ENCODE assay signal across 8 cellular contexts in genomic region chr17:29145289-29146058, GRCh38. TPM values are rescaled to one million over a fixed set of nuclear protein-coding genes. Genes with fewer than 3 reads are reported as not detected.
DNase-seq lines count a peak whose midpoint lies in the region; ATAC-seq and TF ChIP-seq lines count a peak whose summit lies in the region.

No MANE protein-coding gene starts in this region.

- POLR2A ChIA-PET in CD8-positive, alpha-beta T cell (lab: Charles Lee), result interaction anchor here (0.9 to 1.9 kb wide), 7 partner anchors 21 to 149 kb away, joined by 3 to 11 read pairs (median 5); no protein-coding TSS in a partner anchor

- peak overlapping the region; percentile 40 to 54 (median 42) for H3K9ac ChIP-seq in skeletal muscle tissue (ENCODE audit: low read depth in 1 of 3, low read length in 3 of 3)

- no peak overlapping the region for H3K4me3 Mint-ChIP-seq in CD8-positive, alpha-beta T cell
- no peak overlapping the region for H3K4me3 Mint-ChIP-seq in T-helper 17 cell

- no peaks in the 10 kb centered on the region for H3K9me3 ChIP-seq in CD8-positive, alpha-beta T cell (ENCODE audit: low read length)
- H3K9me3 ChIP-seq in T-helper 17 cell (ENCODE audit: control insufficient read depth, low read length, poor library complexity, severe bottlenecking) (no peaks in the 10 kb centered on the region), adrenal gland (replicated peaks in 1 of 3) (no peaks in the 10 kb centered on the region), right atrium auricular region (no peaks in the 10 kb centered on the region), skeletal muscle tissue (ENCODE audit: control insufficient read depth in 3 of 3, low read length in 3 of 3) (no peaks in the 10 kb centered on the region)

- CTCF ChIA-PET in CD8-positive, alpha-beta T cell (lab: Charles Lee), result interaction anchor here (0.7 to 14.9 kb wide), 21 partner anchors 8 to 225 kb away, joined by 3 to 276 read pairs (median 4); partner anchors contain the start of gene MYO18A

- peak; percentile 51 for ATAC-seq in CD8-positive, alpha-beta T cell
- ATAC-seq in GM21737 (IDR thresholded peaks at IDR 0.05; ENCODE audit: unreplicated experiment), result peak; percentile 25
- ATAC-seq in T-helper 17 cell, result peak; percentile 66

- H3K27ac ChIP-seq in CD8-positive, alpha-beta T cell (ENCODE audit: low read depth, low read length), result no peak overlapping the region
- peak overlapping the region in 3 of 5 donors; percentile 20 to 71 (median 63) for H3K27ac ChIP-seq in adrenal gland
- peak overlapping the region; percentile 59 to 60 for H3K27ac ChIP-seq in right atrium auricular region
- H3K27ac ChIP-seq in skeletal muscle tissue (ENCODE audit: low read depth, low read length), result peak overlapping the region; percentile 26

- no peak for TF ChIP-seq POLR2A in adrenal gland (IDR thresholded peaks at IDR 0.05)

- H3K4me1 Mint-ChIP-seq in CD8-positive, alpha-beta T cell (ENCODE audit: low read depth), result peaks cover 54% of the 10 kb centered on the region
- H3K4me1 Mint-ChIP-seq in T-helper 17 cell, result peaks cover 37% of the 10 kb centered on the region

- peak; percentile 80 for TF ChIP-seq CTCF in CD8-positive, alpha-beta T cell (IDR thresholded peaks at IDR 0.05)
- TF ChIP-seq CTCF in adrenal gland (IDR thresholded peaks at IDR 0.05), result peak; percentile 29 to 81 (median 72)
- peak; percentile 54 to 80 for TF ChIP-seq CTCF in right atrium auricular region (IDR thresholded peaks at IDR 0.05)

- no peaks in the 10 kb centered on the region for H3K36me3 ChIP-seq in CD8-positive, alpha-beta T cell (ENCODE audit: insufficient read depth, low read length)
- H3K36me3 ChIP-seq in adrenal gland (replicated peaks in 1 of 2), result no peaks in the 10 kb centered on the region
- no peaks in the 10 kb centered on the region for H3K36me3 ChIP-seq in right atrium auricular region
- no peaks in the 10 kb centered on the region for H3K36me3 ChIP-seq in skeletal muscle tissue (ENCODE audit: control insufficient read depth in 3 of 3, insufficient read depth in 3 of 3, low read length in 3 of 3)

- H3K4me1 ChIP-seq in CD8-positive, alpha-beta T cell (ENCODE audit: insufficient read depth, low read length), result peaks cover 44% of the 10 kb centered on the region
- peaks cover 22 to 79% of the 10 kb centered on the region in 2 donors for H3K4me1 ChIP-seq in adrenal gland (replicated peaks in 1 of 2)
- H3K4me1 ChIP-seq in right atrium auricular region, result peaks cover 0 to 82% of the 10 kb centered on the region in 2 donors
- H3K4me1 ChIP-seq in skeletal muscle tissue (ENCODE audit: control insufficient read depth in 3 of 3, insufficient read depth in 3 of 3, low read length in 3 of 3), result peaks cover 44 to 63% (median 45%) of the 10 kb centered on the region in 3 donors

- 39 to 45% (median 40%) methylated on average over 12 of the region's 12 CpGs for WGBS in adrenal gland, 4 donors

- H3K4me3 ChIP-seq in CD8-positive, alpha-beta T cell (ENCODE audit: low read depth, low read length), result no peak overlapping the region
- no peak overlapping the region for H3K4me3 ChIP-seq in adrenal gland
- H3K4me3 ChIP-seq in right atrium auricular region, result no peak overlapping the region
- no peak overlapping the region for H3K4me3 ChIP-seq in skeletal muscle tissue (ENCODE audit: low read length in 3 of 3)

- no peaks in the 10 kb centered on the region for H3K36me3 Mint-ChIP-seq in CD8-positive, alpha-beta T cell
- H3K36me3 Mint-ChIP-seq in T-helper 17 cell (ENCODE audit: low read depth), result no peaks in the 10 kb centered on the region

- no peaks in the 10 kb centered on the region for H3K27me3 ChIP-seq in CD8-positive, alpha-beta T cell (ENCODE audit: insufficient read depth, low read length)
- H3K27me3 ChIP-seq in adrenal gland (no peaks in the 10 kb centered on the region), right atrium auricular region (no peaks in the 10 kb centered on the region), skeletal muscle tissue (ENCODE audit: control insufficient read depth in 3 of 3, insufficient read depth in 3 of 3, low read length in 3 of 3) (no peaks in the 10 kb centered on the region)

- no peaks in the 10 kb centered on the region for H3K27me3 Mint-ChIP-seq in CD8-positive, alpha-beta T cell (ENCODE audit: low read depth)
- no peaks in the 10 kb centered on the region for H3K27me3 Mint-ChIP-seq in T-helper 17 cell

- DNase-seq in CD8-positive, alpha-beta T cell, result peak; percentile 44 to 79 (median 69)
- DNase-seq in NCI-H1417 (lab: John Stamatoyannopoulos, UW) (peak; percentile 39 to 74 (median 60)), T-helper 17 cell (peak; percentile 41 to 53 (median 45)), adrenal gland (peak in 6 of 7 donors; percentile 78 to 90 (median 82)), right atrium auricular region (ENCODE audit: low spot score) (peak; percentile 89), retina (no peak)

- no peaks in the 10 kb centered on the region for H3K9me3 Mint-ChIP-seq in CD8-positive, alpha-beta T cell

- peak overlapping the region; percentile 90 for H3K27ac Mint-ChIP-seq in CD8-positive, alpha-beta T cell
- H3K27ac Mint-ChIP-seq in T-helper 17 cell, result peak overlapping the region; percentile 94

- intact Hi-C loops in CD8-positive, alpha-beta T cell (cut with DNase I, micrococcal nuclease), result loop anchor here (1.0 to 10.0 kb wide), 7 partner anchors 21 to 421 kb away; partner anchors contain the start of genes ABHD15 (in 1 of the 2), MYO18A (in 1 of the 2), NEK8 (in 1 of the 2) and TLCD1 (in 1 of the 2)
- intact Hi-C loops in adrenal gland (cut with DNase I), result loop anchor here (5.0 to 10.0 kb wide), 2 partner anchors 37 to 139 kb away; partner anchors contain the start of gene MYO18A (in 1 of the 2)

RNA-seq across cellular contexts. Expression of gene MYO18A, which starts 34.7 kb away (rescaled TPM):
- 10 to 100 TPM; 48.5 to 52.9 TPM for total RNA-seq in CD8-positive, alpha-beta T cell
- total RNA-seq in T-helper 17 cell (100 to 1,000 TPM; 142 to 153 TPM), adrenal gland (10 to 100 TPM; 27.0 to 59.0 (median 40.9) TPM), right atrium auricular region (100 to 1,000 TPM; 159 to 219 TPM), skeletal muscle tissue (171 TPM)
- polyA plus RNA-seq in adrenal gland, result 10 to 100 TPM; 24.7 to 95.6 (median 42.3) TPM
